Comparison of ENCODE assay signal across 14 cellular contexts in the genomic region with DNA sequence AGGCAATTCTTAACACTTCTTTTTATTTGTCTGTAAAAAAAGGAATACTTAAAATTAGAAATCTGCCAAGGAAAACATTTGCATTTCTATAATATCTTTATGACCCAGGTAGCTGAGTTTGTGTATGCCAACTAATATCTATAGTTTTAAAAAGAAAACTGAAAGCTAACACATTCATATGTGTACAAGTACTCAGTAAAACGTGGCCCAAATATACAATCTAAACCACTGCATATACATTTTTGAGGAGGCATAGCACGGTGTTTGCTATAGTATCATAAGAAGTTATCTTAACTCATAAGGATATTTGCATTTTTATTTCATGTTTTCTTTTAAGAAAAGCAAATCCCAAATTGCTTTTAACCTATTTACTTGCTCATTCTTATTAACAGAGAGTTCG.
DNase-seq lines count a peak whose midpoint lies in the region; ATAC-seq lines count a peak whose summit lies in the region.
"Had no signal": no experiment of that assay in that cellular context is flagged by ENCODE, and none has a peak within 500 bp of the region (broad histone marks: within the 10 kb centered on the region; RNA-seq: fewer than 3 reads in every experiment).

No MANE protein-coding gene starts in this region.

- no peak overlapping the region for H3K4me3 Mint-ChIP-seq in T-helper 17 cell
- H3K4me3 Mint-ChIP-seq: CD4-positive, CD25-positive, alpha-beta regulatory T cell had no signal

- H3K9me3 ChIP-seq in T-helper 17 cell (ENCODE audit: control insufficient read depth, low read length, poor library complexity, severe bottlenecking) (no peaks in the 10 kb centered on the region), MG63 (no peaks in the 10 kb centered on the region)

- H3K4me1 Mint-ChIP-seq in T-helper 17 cell: peaks cover 3% of the 10 kb centered on the region

- H3K27ac Mint-ChIP-seq in T-helper 17 cell: no peak overlapping the region
- H3K27ac Mint-ChIP-seq: CD4-positive, CD25-positive, alpha-beta regulatory T cell had no signal

- no peaks in the 10 kb centered on the region for H3K27me3 Mint-ChIP-seq in T-helper 17 cell
- H3K27me3 Mint-ChIP-seq: CD4-positive, CD25-positive, alpha-beta regulatory T cell had no signal

- peaks cover 7% of the 10 kb centered on the region for H3K36me3 Mint-ChIP-seq in T-helper 17 cell (ENCODE audit: low read depth)

- peak; percentile 97 for ATAC-seq in GM18868 (IDR thresholded peaks at IDR 0.05; ENCODE audit: unreplicated experiment)
- peak; percentile 97 for ATAC-seq in GM21381 (IDR thresholded peaks at IDR 0.05; ENCODE audit: unreplicated experiment)
- peak; percentile 93 for ATAC-seq in HG02938 (IDR thresholded peaks at IDR 0.05; ENCODE audit: unreplicated experiment)
- peak; percentile 90 for ATAC-seq in HG03565 (IDR thresholded peaks at IDR 0.05; ENCODE audit: unreplicated experiment)
- ATAC-seq in T-helper 17 cell: no peak

- H3K36me3 ChIP-seq in MG63: no peaks in the 10 kb centered on the region

- DNase-seq in T-helper 17 cell: no peak
- DNase-seq in H4 (ENCODE audit: low spot score): no peak
- DNase-seq in UCSD-AML1 (lab: John Stamatoyannopoulos, UW; ENCODE audit: unreplicated experiment): no peak
- DNase-seq in MG63: no peak
- DNase-seq: dermis blood vessel endothelial cell, GF-D8, H7, NCI-H2081 treated with DMSO at 0.1 percent for 48 hours, substantia nigra had no signal

- H3K4me3 ChIP-seq in MG63: no peak overlapping the region

- H3K27me3 ChIP-seq in MG63: no peaks in the 10 kb centered on the region
